ENCODE assay signal across 1 cellular context in the genomic region with DNA sequence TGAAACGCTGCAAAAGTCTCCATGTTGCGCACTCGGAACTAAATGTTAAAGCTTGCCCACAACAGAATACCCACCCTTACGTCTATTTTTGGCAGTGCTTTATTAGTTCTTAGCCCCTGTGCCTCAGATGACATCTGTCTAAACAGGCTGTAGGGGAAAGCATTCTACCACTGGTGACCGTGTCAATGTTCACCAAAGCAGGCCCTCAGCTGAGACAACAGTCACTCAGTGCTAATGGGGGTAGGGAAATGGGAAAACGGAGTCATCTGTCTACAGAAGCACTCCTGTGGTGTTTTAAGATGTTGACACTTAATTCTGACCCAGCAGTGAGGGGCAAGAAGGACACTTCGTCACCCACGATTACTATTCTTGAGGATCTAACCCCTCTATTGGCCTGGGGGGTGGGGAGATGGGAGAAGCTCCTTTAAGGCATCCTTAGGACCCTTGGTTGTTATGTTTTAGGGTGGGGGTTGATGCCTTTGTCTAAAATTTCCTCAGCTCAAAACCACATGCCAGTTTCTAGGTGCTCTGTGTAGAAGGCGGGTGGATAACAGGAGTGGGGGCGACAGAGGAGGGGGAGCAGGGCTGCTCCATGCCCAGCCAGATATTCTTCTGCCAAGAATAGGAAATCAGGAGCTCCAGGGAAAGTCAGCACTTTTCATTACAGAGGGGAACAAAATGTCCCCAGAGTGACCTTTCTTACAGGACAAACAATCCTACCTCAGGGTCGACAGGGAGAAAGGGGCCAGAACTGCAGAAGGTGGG.
TF ChIP-seq lines count a peak whose summit lies in the region.

No MANE protein-coding gene starts in this region.

TF ChIP-seq in SK-N-SH treated with all-trans-retinoic acid at 6 μM for 48 hours, 23 proteins besides CTCF, POLR2A, EP300 and RAD21 (continued from another document):
- TF ChIP-seq, protein P1, sequence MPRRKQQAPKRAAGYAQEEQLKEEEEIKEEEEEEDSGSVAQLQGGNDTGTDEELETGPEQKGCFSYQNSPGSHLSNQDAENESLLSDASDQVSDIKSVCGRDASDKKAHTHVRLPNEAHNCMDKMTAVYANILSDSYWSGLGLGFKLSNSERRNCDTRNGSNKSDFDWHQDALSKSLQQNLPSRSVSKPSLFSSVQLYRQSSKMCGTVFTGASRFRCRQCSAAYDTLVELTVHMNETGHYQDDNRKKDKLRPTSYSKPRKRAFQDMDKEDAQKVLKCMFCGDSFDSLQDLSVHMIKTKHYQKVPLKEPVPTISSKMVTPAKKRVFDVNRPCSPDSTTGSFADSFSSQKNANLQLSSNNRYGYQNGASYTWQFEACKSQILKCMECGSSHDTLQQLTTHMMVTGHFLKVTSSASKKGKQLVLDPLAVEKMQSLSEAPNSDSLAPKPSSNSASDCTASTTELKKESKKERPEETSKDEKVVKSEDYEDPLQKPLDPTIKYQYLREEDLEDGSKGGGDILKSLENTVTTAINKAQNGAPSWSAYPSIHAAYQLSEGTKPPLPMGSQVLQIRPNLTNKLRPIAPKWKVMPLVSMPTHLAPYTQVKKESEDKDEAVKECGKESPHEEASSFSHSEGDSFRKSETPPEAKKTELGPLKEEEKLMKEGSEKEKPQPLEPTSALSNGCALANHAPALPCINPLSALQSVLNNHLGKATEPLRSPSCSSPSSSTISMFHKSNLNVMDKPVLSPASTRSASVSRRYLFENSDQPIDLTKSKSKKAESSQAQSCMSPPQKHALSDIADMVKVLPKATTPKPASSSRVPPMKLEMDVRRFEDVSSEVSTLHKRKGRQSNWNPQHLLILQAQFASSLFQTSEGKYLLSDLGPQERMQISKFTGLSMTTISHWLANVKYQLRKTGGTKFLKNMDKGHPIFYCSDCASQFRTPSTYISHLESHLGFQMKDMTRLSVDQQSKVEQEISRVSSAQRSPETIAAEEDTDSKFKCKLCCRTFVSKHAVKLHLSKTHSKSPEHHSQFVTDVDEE (CRISPR knock-in tag; IDR thresholded peaks at IDR 0.05) = no peak
- TF ChIP-seq CSDC2 (CRISPR knock-in tag; IDR thresholded peaks at IDR 0.05) (no peak), RARB (CRISPR knock-in tag; IDR thresholded peaks at IDR 0.05) (no peak), ZFP3 (CRISPR knock-in tag; IDR thresholded peaks at IDR 0.05) (no peak), SNAI2 (CRISPR knock-in tag; IDR thresholded peaks at IDR 0.05) (no peak), OSR1 (CRISPR knock-in tag; IDR thresholded peaks at IDR 0.05) (no peak)
TF ChIP-seq in SK-N-SH treated with all-trans-retinoic acid at 6 μM for 48 hours: peak in this region for 0.
